Comparison of ENCODE assay signal across 9 cellular contexts in genomic region chr9:69822091-69822750, GRCh38. TPM values are rescaled to one million over a fixed set of nuclear protein-coding genes. Genes with fewer than 3 reads are reported as not detected.
DNase-seq lines count a peak whose midpoint lies in the region; ATAC-seq and TF ChIP-seq lines count a peak whose summit lies in the region.
"Had no signal": no experiment of that assay in that cellular context is flagged by ENCODE, and none has a peak within 500 bp of the region (broad histone marks: within the 10 kb centered on the region; RNA-seq: fewer than 3 reads in every experiment).

No MANE protein-coding gene starts in this region.

- H3K27ac Mint-ChIP-seq in activated CD8-positive, alpha-beta T cell treated with anti-CD3 and anti-CD28 coated beads for 36 hours: no peak overlapping the region
- no peak overlapping the region for H3K27ac Mint-ChIP-seq in activated CD8-positive, alpha-beta T cell treated with anti-CD3 and anti-CD28 coated beads, Interleukin-2, amount 10 ng/mL, durations not matched to agents 7 days and 5 days
- no peak overlapping the region for H3K27ac Mint-ChIP-seq in stimulated activated naive CD8-positive, alpha-beta T cell treated with anti-CD3 and anti-CD28 coated beads, Interleukin-15, amount 100 ng/mL, for 72 hours

- H3K4me3 ChIP-seq in epithelial cell of esophagus (ENCODE audit: low read length): no peak overlapping the region
- H3K4me3 ChIP-seq in tibial artery: no peak overlapping the region

- ATAC-seq in activated CD8-positive, alpha-beta T cell treated with anti-CD3 and anti-CD28 coated beads for 36 hours: peak; percentile 52
- ATAC-seq in activated CD8-positive, alpha-beta T cell treated with anti-CD3 and anti-CD28 coated beads, Interleukin-2, amount 10 ng/mL, durations not matched to agents 7 days and 5 days: no peak
- peak; percentile 74 for ATAC-seq in stimulated activated naive CD8-positive, alpha-beta T cell treated with anti-CD3 and anti-CD28 coated beads, Interleukin-15, amount 100 ng/mL, for 72 hours
- ATAC-seq: Panc1 had no signal

- H3K27ac ChIP-seq in tibial artery: no peak overlapping the region

- intact Hi-C loops in activated CD8-positive, alpha-beta T cell treated with anti-CD3 and anti-CD28 coated beads for 36 hours (cut with micrococcal nuclease): no loop called here
- intact Hi-C loops in tibial artery (cut with DNase I; ENCODE audit: low total_unique reads): no loop called here

- peaks cover 18% of the 10 kb centered on the region for H3K27me3 Mint-ChIP-seq in activated CD8-positive, alpha-beta T cell treated with anti-CD3 and anti-CD28 coated beads for 36 hours
- H3K27me3 Mint-ChIP-seq in activated CD8-positive, alpha-beta T cell treated with anti-CD3 and anti-CD28 coated beads, Interleukin-2, amount 10 ng/mL, durations not matched to agents 7 days and 5 days (ENCODE audit: low read depth): peaks cover 2% of the 10 kb centered on the region
- H3K27me3 Mint-ChIP-seq in stimulated activated naive CD8-positive, alpha-beta T cell treated with anti-CD3 and anti-CD28 coated beads, Interleukin-15, amount 100 ng/mL, for 72 hours: peaks cover 20% of the 10 kb centered on the region

- peaks cover 32% of the 10 kb centered on the region for H3K4me1 Mint-ChIP-seq in activated CD8-positive, alpha-beta T cell treated with anti-CD3 and anti-CD28 coated beads for 36 hours (ENCODE audit: low read depth)
- H3K4me1 Mint-ChIP-seq in activated CD8-positive, alpha-beta T cell treated with anti-CD3 and anti-CD28 coated beads, Interleukin-2, amount 10 ng/mL, durations not matched to agents 7 days and 5 days (ENCODE audit: low read depth): peaks cover 51% of the 10 kb centered on the region
- H3K4me1 Mint-ChIP-seq in stimulated activated naive CD8-positive, alpha-beta T cell treated with anti-CD3 and anti-CD28 coated beads, Interleukin-15, amount 100 ng/mL, for 72 hours: peaks cover 49% of the 10 kb centered on the region

- H3K9me3 ChIP-seq in tibial artery: no peaks in the 10 kb centered on the region

- peaks cover 6% of the 10 kb centered on the region for H3K9me3 Mint-ChIP-seq in activated CD8-positive, alpha-beta T cell treated with anti-CD3 and anti-CD28 coated beads for 36 hours
- H3K9me3 Mint-ChIP-seq in activated CD8-positive, alpha-beta T cell treated with anti-CD3 and anti-CD28 coated beads, Interleukin-2, amount 10 ng/mL, durations not matched to agents 7 days and 5 days (ENCODE audit: insufficient read depth): no peaks in the 10 kb centered on the region
- peaks cover 14 to 16% of the 10 kb centered on the region in 2 donors for H3K9me3 Mint-ChIP-seq in stimulated activated naive CD8-positive, alpha-beta T cell treated with anti-CD3 and anti-CD28 coated beads, Interleukin-15, amount 100 ng/mL, for 72 hours

- no peak for TF ChIP-seq CTCF in activated CD8-positive, alpha-beta T cell treated with anti-CD3 and anti-CD28 coated beads for 36 hours (IDR thresholded peaks at IDR 0.05)
- TF ChIP-seq CTCF in epithelial cell of esophagus (IDR thresholded peaks at IDR 0.05; ENCODE audit: insufficient read depth, low read depth, low read length, missing control alignments): no peak
- TF ChIP-seq CTCF in tibial artery (IDR thresholded peaks at IDR 0.05): no peak

- peaks cover 0 to 15% (median 0%) of the 10 kb centered on the region in 4 donors for H3K4me1 ChIP-seq in tibial artery

- CTCF ChIA-PET in activated CD8-positive, alpha-beta T cell treated with anti-CD3 and anti-CD28 coated beads for 36 hours (lab: Charles Lee): interaction anchor here (0.6 to 2.4 kb wide), 4 partner anchors 11 to 97 kb away, joined by 3 to 7 read pairs (median 6); no protein-coding TSS in a partner anchor
- CTCF ChIA-PET in activated CD8-positive, alpha-beta T cell treated with anti-CD3 and anti-CD28 coated beads, Interleukin-2, amount 10 ng/mL, durations not matched to agents 7 days and 5 days (lab: Charles Lee): interaction anchor here (0.6 to 1.5 kb wide), 5 partner anchors 8 to 70 kb away, joined by 3 to 6 read pairs (median 4); no protein-coding TSS in a partner anchor

- H3K36me3 Mint-ChIP-seq in activated CD8-positive, alpha-beta T cell treated with anti-CD3 and anti-CD28 coated beads for 36 hours (ENCODE audit: low read depth): no peaks in the 10 kb centered on the region
- H3K36me3 Mint-ChIP-seq in activated CD8-positive, alpha-beta T cell treated with anti-CD3 and anti-CD28 coated beads, Interleukin-2, amount 10 ng/mL, durations not matched to agents 7 days and 5 days (ENCODE audit: low read depth): peaks cover 7% of the 10 kb centered on the region

- no peaks in the 10 kb centered on the region for H3K36me3 ChIP-seq in tibial artery

- H3K27me3 ChIP-seq in tibial artery: peaks cover 0 to 8% of the 10 kb centered on the region in 2 donors

- H3K4me3 Mint-ChIP-seq in activated CD8-positive, alpha-beta T cell treated with anti-CD3 and anti-CD28 coated beads for 36 hours: no peak overlapping the region
- no peak overlapping the region for H3K4me3 Mint-ChIP-seq in activated CD8-positive, alpha-beta T cell treated with anti-CD3 and anti-CD28 coated beads, Interleukin-2, amount 10 ng/mL, durations not matched to agents 7 days and 5 days
- H3K4me3 Mint-ChIP-seq in stimulated activated naive CD8-positive, alpha-beta T cell treated with anti-CD3 and anti-CD28 coated beads, Interleukin-15, amount 100 ng/mL, for 72 hours: no peak overlapping the region

- POLR2A ChIA-PET in activated CD8-positive, alpha-beta T cell treated with anti-CD3 and anti-CD28 coated beads for 36 hours (lab: Charles Lee): interaction anchor here (0.8 kb wide), 1 partner anchor 8 kb away, joined by 3 read pairs; no protein-coding TSS in a partner anchor
- POLR2A ChIA-PET in activated CD8-positive, alpha-beta T cell treated with anti-CD3 and anti-CD28 coated beads, Interleukin-2, amount 10 ng/mL, durations not matched to agents 7 days and 5 days (lab: Charles Lee): no interaction called here

- DNase-seq in activated CD8-positive, alpha-beta T cell treated with anti-CD3 and anti-CD28 coated beads for 36 hours: no peak
- no peak for DNase-seq in activated CD8-positive, alpha-beta T cell treated with anti-CD3 and anti-CD28 coated beads, Interleukin-2, amount 10 ng/mL, durations not matched to agents 7 days and 5 days
- DNase-seq in NCI-H69 (lab: John Stamatoyannopoulos, UW): peak; percentile 14
- peak; percentile 32 for DNase-seq in epithelial cell of esophagus (ENCODE audit: low read depth)
- DNase-seq in stimulated activated naive CD8-positive, alpha-beta T cell treated with anti-CD3 and anti-CD28 coated beads, Interleukin-15, amount 100 ng/mL, for 72 hours: no peak
- DNase-seq in NCI-H510A (lab: John Stamatoyannopoulos, UW): no peak
- DNase-seq in LoVo (ENCODE audit: low spot score): no peak
- DNase-seq in tibial artery: no peak

RNA-seq across cellular contexts. Expression of gene CFAP95, which starts 1.6 kb away (rescaled TPM):
- total RNA-seq in activated CD8-positive, alpha-beta T cell treated with anti-CD3 and anti-CD28 coated beads for 36 hours: not detected
- under 1 TPM; 0.42 to 0.47 TPM for total RNA-seq in activated CD8-positive, alpha-beta T cell treated with anti-CD3 and anti-CD28 coated beads, Interleukin-2, amount 10 ng/mL, durations not matched to agents 7 days and 5 days

Comparison
In these comparisons a context has a peak if more than half of its experiments do, and no peak if none do; other contexts are left out.
1. DNase-seq: peak in NCI-H69 (single experiment) and epithelial cell of esophagus (single experiment); none in activated CD8-positive, alpha-beta T cell treated with anti-CD3 and anti-CD28 coated beads for 36 hours (single experiment), activated CD8-positive, alpha-beta T cell treated with anti-CD3 and anti-CD28 coated beads, Interleukin-2, amount 10 ng/mL, durations not matched to agents 7 days and 5 days (single experiment), stimulated activated naive CD8-positive, alpha-beta T cell treated with anti-CD3 and anti-CD28 coated beads, Interleukin-15, amount 100 ng/mL, for 72 hours (0 of 2), NCI-H510A (single experiment), LoVo (single experiment) and tibial artery (0 of 2).